Comparison of ENCODE assay signal across 19 cellular contexts in the genomic region with DNA sequence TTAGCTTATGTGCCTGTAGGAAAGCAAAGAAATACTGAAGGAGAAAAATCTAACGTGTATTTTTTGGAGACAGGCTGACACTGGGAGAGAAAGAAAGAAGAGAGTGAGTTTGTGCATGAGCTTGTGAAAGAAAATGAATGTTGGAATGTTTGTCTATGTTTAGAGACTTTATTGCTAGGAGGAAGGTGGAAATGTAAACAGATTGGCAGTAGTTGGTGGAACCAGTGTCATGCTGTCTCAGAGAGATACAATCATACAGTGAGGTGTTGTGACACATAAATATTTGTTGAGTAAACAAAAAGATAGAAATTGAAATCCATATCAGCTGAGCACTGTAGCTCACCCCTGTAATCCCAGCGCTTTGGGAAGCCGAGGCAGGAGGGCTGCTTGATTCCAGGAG.
"Had no signal": no experiment of that assay in that cellular context is flagged by ENCODE, and none has a peak within 500 bp of the region (broad histone marks: within the 10 kb centered on the region; RNA-seq: fewer than 3 reads in every experiment).

No MANE protein-coding gene starts in this region.

- H3K4me3 ChIP-seq: SJCRH30 had no signal

- H3K36me3 ChIP-seq: SJCRH30 had no signal

- H3K4me1 ChIP-seq: SJCRH30 had no signal

- DNase-seq: IMR-90, Karpas-422, KG1, MM.1S, NCI-H1092 treated with DMSO at 0.1 percent for 48 hours, NCI-H1436, NCI-H187, NCI-H2029, NCI-H2171 treated with DMSO at 0.1 percent for 48 hours, NCI-H446, NCI-H510A, NCI-H524 treated with DMSO at 0.1 percent for 48 hours, NCI-H69, NCI-H774, Right ventricle myocardium superior, RPMI8226, SJCRH30, T-helper 1 cell had no signal

- H3K27ac ChIP-seq: SJCRH30 had no signal

- H3K27me3 ChIP-seq: SJCRH30 had no signal

- ATAC-seq: SK-N-SH treated with all-trans-retinoic acid at 6 μM for 48 hours had no signal

- H3K9me3 ChIP-seq: SJCRH30 had no signal
